In genomic region chr10:88810196-88810961, GRCh38 we compare ENCODE assay signal across 9 cellular contexts. TPM values are rescaled to one million over a fixed set of nuclear protein-coding genes. Genes with fewer than 3 reads are reported as not detected.
DNase-seq lines count a peak whose midpoint lies in the region; ATAC-seq and TF ChIP-seq lines count a peak whose summit lies in the region.
"Had no signal": no experiment of that assay in that cellular context is flagged by ENCODE, and none has a peak within 500 bp of the region (broad histone marks: within the 10 kb centered on the region; RNA-seq: fewer than 3 reads in every experiment).

No MANE protein-coding gene starts in this region.

- peak; percentile 66 for DNase-seq in activated effector memory CD4-positive, alpha-beta T cell treated with anti-CD3 and anti-CD28 coated beads, Interleukin-2, amount 50 U/mL, for 16 hours
- no peak for DNase-seq in activated effector memory CD4-positive, alpha-beta T cell treated with Interleukin-2 at 50 U/mL for 16 hours
- peak in 2 of 3 donors; percentile 17 to 57 for DNase-seq in Peyer's patch
- DNase-seq in breast epithelium (ENCODE audit: low spot score in 2 of 2), result no peak
- DNase-seq in kidney glomerular epithelial cell (lab: John Stamatoyannopoulos, UW), result peak; percentile 57
- DNase-seq in tibial nerve (ENCODE audit: low spot score in 2 of 2), result peak in 1 of 2 donors; percentile 32

- 40 to 44% methylated on average over 5 of the region's 5 CpGs for WGBS in tibial nerve, 2 donors

- H3K36me3 ChIP-seq in Peyer's patch (no peaks in the 10 kb centered on the region), breast epithelium (no peaks in the 10 kb centered on the region), tibial nerve (no peaks in the 10 kb centered on the region)

- intact Hi-C loops in breast epithelium (cut with DNase I; ENCODE audit: low total_unique reads), result no loop called here

- TF ChIP-seq EP300 in Ishikawa (IDR thresholded peaks at IDR 0.05; ENCODE audit: borderline replicate concordance) (no peak), tibial nerve (IDR thresholded peaks at IDR 0.05) (no peak)

- H3K27me3 ChIP-seq in Peyer's patch (no peaks in the 10 kb centered on the region), breast epithelium (no peaks in the 10 kb centered on the region), tibial nerve (peaks cover 0 to 9% of the 10 kb centered on the region in 2 donors)

- H3K27ac ChIP-seq in Peyer's patch, result no peak overlapping the region
- no peak overlapping the region for H3K27ac ChIP-seq in breast epithelium
- H3K27ac ChIP-seq in tibial nerve, result no peak overlapping the region

- no peak overlapping the region for H3K4me3 ChIP-seq in Peyer's patch
- no peak overlapping the region for H3K4me3 ChIP-seq in breast epithelium
- no peak overlapping the region for H3K4me3 ChIP-seq in tibial nerve

- no peak for TF ChIP-seq POLR2A in Peyer's patch (IDR thresholded peaks at IDR 0.05)
- TF ChIP-seq POLR2A in breast epithelium (IDR thresholded peaks at IDR 0.05), result no peak
- TF ChIP-seq POLR2A in tibial nerve (IDR thresholded peaks at IDR 0.05), result no peak

- TF ChIP-seq CTCF in Peyer's patch (IDR thresholded peaks at IDR 0.05) (peak in 5 of 6 experiments; percentile 38 to 73 (median 62)), breast epithelium (IDR thresholded peaks at IDR 0.05) (peak; percentile 25 to 41 (median 41)), tibial nerve (IDR thresholded peaks at IDR 0.05) (peak; percentile 28 to 60 (median 38))

- TF ChIP-seq RAD21 in Ishikawa (IDR thresholded peaks at IDR 0.05; ENCODE audit: low read depth), result peak; percentile 70

- ATAC-seq in GM21515 (IDR thresholded peaks at IDR 0.05; ENCODE audit: unreplicated experiment), result no peak

- no peaks in the 10 kb centered on the region for H3K4me1 ChIP-seq in Peyer's patch
- H3K4me1 ChIP-seq in breast epithelium, result no peaks in the 10 kb centered on the region
- H3K4me1 ChIP-seq in tibial nerve, result no peaks in the 10 kb centered on the region

- H3K9me3 ChIP-seq in Peyer's patch, result no peaks in the 10 kb centered on the region
- no peaks in the 10 kb centered on the region for H3K9me3 ChIP-seq in breast epithelium
- no peaks in the 10 kb centered on the region for H3K9me3 ChIP-seq in tibial nerve

TF ChIP-seq in Ishikawa, 13 proteins besides CTCF, POLR2A, EP300 and RAD21:
- TF ChIP-seq REST (IDR thresholded peaks at IDR 0.05; ENCODE audit: low read depth), result no peak
- TF ChIP-seq NFIC (IDR thresholded peaks at IDR 0.05), result peak; percentile 42; the same call in 1 of the 2 replicates
- TF ChIP-seq CEBPB (IDR thresholded peaks at IDR 0.05), result no peak
- peak; percentile 49 for TF ChIP-seq MAX (IDR thresholded peaks at IDR 0.05)
- no peak for TF ChIP-seq CREB1 (IDR thresholded peaks at IDR 0.05; ENCODE audit: low read depth)
- TF ChIP-seq USF1 (IDR thresholded peaks at IDR 0.05), result no peak
- peak; percentile 69 for TF ChIP-seq TEAD4 (IDR thresholded peaks at IDR 0.05)
- TF ChIP-seq FOXM1 (IDR thresholded peaks at IDR 0.05; ENCODE audit: borderline replicate concordance, low read depth), result no peak
- TF ChIP-seq TCF12 (IDR thresholded peaks at IDR 0.05; ENCODE audit: low read depth), result no peak
- TF ChIP-seq YY1 (IDR thresholded peaks at IDR 0.05; ENCODE audit: low read depth), result no peak
- TF ChIP-seq TAF1 (IDR thresholded peaks at IDR 0.05; ENCODE audit: low read depth), result no peak

RNA-seq across cellular contexts. Expression of gene LIPM, which starts 7.8 kb away (rescaled TPM):
- total RNA-seq in Peyer's patch (not detected), breast epithelium (not detected), tibial nerve (not detected)
- total RNA-seq: dermis microvascular lymphatic vessel endothelial cell had no signal

RNA-seq across cellular contexts. Expression of gene ANKRD22, which starts 41.3 kb away (rescaled TPM):
- total RNA-seq in Peyer's patch (1 to 10 TPM in 2 of 4 donors, under 1 TPM in 1, not detected in 1; 0.70 to 1.5 (median 1.1) TPM), breast epithelium (1 to 10 TPM in 1 of 3 donors, under 1 TPM in 1, not detected in 1; 0.59 to 1.6 TPM), tibial nerve (not detected)
- total RNA-seq: dermis microvascular lymphatic vessel endothelial cell had no signal

RNA-seq across cellular contexts. Expression of gene LIPN, which starts 50.6 kb away (rescaled TPM):
- total RNA-seq in Peyer's patch (not detected), breast epithelium (not detected), tibial nerve (not detected)
- total RNA-seq: dermis microvascular lymphatic vessel endothelial cell had no signal

Comparison
In these comparisons a context has a peak if more than half of its experiments do, and no peak if none do; other contexts are left out.
1. DNase-seq: peak in activated effector memory CD4-positive, alpha-beta T cell treated with anti-CD3 and anti-CD28 coated beads, Interleukin-2, amount 50 U/mL, for 16 hours (single experiment), Peyer's patch (2 of 3) and kidney glomerular epithelial cell (single experiment); none in activated effector memory CD4-positive, alpha-beta T cell treated with Interleukin-2 at 50 U/mL for 16 hours (single experiment) and breast epithelium (0 of 2).
2. Peak in every context shown above with its lines, with median percentiles within 50 percentile points of each other: CTCF ChIP-seq.